33 cellular contexts compared by ENCODE assay signal in genomic region chr6:19050765-19051164, GRCh38.
"Had no signal": no experiment of that assay in that cellular context is flagged by ENCODE, and none has a peak within 500 bp of the region (broad histone marks: within the 10 kb centered on the region; RNA-seq: fewer than 3 reads in every experiment).

No MANE protein-coding gene starts in this region.

- H3K36me3 ChIP-seq: adrenal gland, ascending aorta, brain microvascular endothelial cell, breast epithelium, cardiac muscle cell had no signal

- ATAC-seq: activated naive CD4-positive, alpha-beta T cell treated with anti-CD3 and anti-CD28 coated beads, Interleukin-2, amount 50 U/mL, for 72 hours; activated naive CD8-positive, alpha-beta T cell treated with anti-CD3 and anti-CD28 coated beads, Interleukin-2, amount 50 U/mL, for 24 hours; activated T-cell treated with anti-CD3 and anti-CD28 coated beads, Interleukin-2, amount 50 U/mL, for 4 hours; activated T-cell treated with anti-CD3 and anti-CD28 coated beads, Interleukin-2, amount 50 U/mL, for 72 hours; activated T-helper 17 cell treated with anti-CD3 and anti-CD28 coated beads, Interleukin-2, amount 50 U/mL, for 72 hours; body of pancreas had no signal

- H3K27ac ChIP-seq: adrenal gland, ascending aorta, body of pancreas, brain microvascular endothelial cell, breast epithelium, cardiac muscle cell had no signal

- H3K9me3 ChIP-seq: adrenal gland, body of pancreas had no signal

- H3K4me1 ChIP-seq: adrenal gland, body of pancreas, breast epithelium had no signal

- FAIRE-seq: astrocyte had no signal

- H3K4me3 ChIP-seq: adrenal gland, ascending aorta, body of pancreas, breast epithelium, cardiac muscle cell had no signal

- H3K27me3 ChIP-seq: adrenal gland, ascending aorta, body of pancreas, brain microvascular endothelial cell, breast epithelium, cardiac muscle cell had no signal

- DNase-seq: activated effector memory CD4-positive, alpha-beta T cell treated with anti-CD3 and anti-CD28 coated beads, Interleukin-2, amount 50 U/mL, for 16 hours; activated effector memory CD4-positive, alpha-beta T cell treated with Interleukin-2 at 50 U/mL for 16 hours; activated gamma-delta T cell; activated gamma-delta T cell treated with Interleukin-2 at 50 U/mL for 16 hours; activated naive CD4-positive, alpha-beta T cell; activated naive CD4-positive, alpha-beta T cell treated with anti-CD3 and anti-CD28 coated beads for 36 hours; activated naive CD4-positive, alpha-beta T cell treated with anti-CD3 and anti-CD28 coated beads, Interleukin-2, amount 10 ng/mL, durations not matched to agents 7 days and 5 days; activated naive CD4-positive, alpha-beta T cell treated with anti-CD3 and anti-CD28 coated beads, Interleukin-2, amount 50 U/mL, for 16 hours; activated naive CD4-positive, alpha-beta T cell treated with Interleukin-2 at 50 U/mL for 16 hours; activated naive CD8-positive, alpha-beta T cell treated with anti-CD3 and anti-CD28 coated beads for 36 hours; activated naive CD8-positive, alpha-beta T cell treated with anti-CD3 and anti-CD28 coated beads, Interleukin-2, amount 10 ng/mL, durations not matched to agents 7 days and 5 days; activated naive CD8-positive, alpha-beta T cell treated with anti-CD3 and anti-CD28 coated beads, Interleukin-2, amount 50 U/mL, for 24 hours; activated T-cell treated with anti-CD3 and anti-CD28 coated beads for 4 hours; activated T-cell treated with anti-CD3 and anti-CD28 coated beads, Interleukin-2, amount 50 U/mL, for 1 hour; activated T-cell treated with anti-CD3 and anti-CD28 coated beads, Interleukin-2, amount 50 U/mL, for 24 hours; activated T-cell treated with anti-CD3 and anti-CD28 coated beads, Interleukin-2, amount 50 U/mL, for 4 hours; activated T-cell treated with anti-CD3 and anti-CD28 coated beads, Interleukin-2, amount 50 U/mL, for 48 hours; activated T-cell treated with anti-CD3 and anti-CD28 coated beads, Interleukin-2, amount 50 U/mL, for 72 hours; adrenal gland; amniotic stem cell; amygdala; anterior cingulate cortex; body of pancreas; brain microvascular endothelial cell; caudate nucleus; central memory CD4-positive, alpha-beta T cell; cerebellar nuclear complex had no signal
